In genomic region chr12:111942557-111942956, GRCh38 we compare ENCODE assay signal across 12 cellular contexts.
DNase-seq lines count a peak whose midpoint lies in the region; ATAC-seq lines count a peak whose summit lies in the region.
"Had no signal": no experiment of that assay in that cellular context is flagged by ENCODE, and none has a peak within 500 bp of the region (broad histone marks: within the 10 kb centered on the region; RNA-seq: fewer than 3 reads in every experiment).

No MANE protein-coding gene starts in this region.

- DNase-seq in activated CD4-positive, alpha-beta T cell treated with anti-CD3 and anti-CD28 coated beads for 4 hours = peak; percentile 10 to 24
- DNase-seq in activated CD4-positive, alpha-beta T cell treated with anti-CD3 and anti-CD28 coated beads for 48 hours = no peak
- peak; percentile 72 for DNase-seq in MG63
- DNase-seq in dedifferentiated amniotic fluid mesenchymal stem cell (ENCODE audit: extremely low spot score) = peak; percentile 55
- DNase-seq in pulmonary artery endothelial cell (ENCODE audit: low read depth, low spot score) = peak; percentile 46
- DNase-seq in DMS153 treated with DMSO at 0.1 percent for 48 hours (lab: John Stamatoyannopoulos, UW; ENCODE audit: unreplicated experiment) = no peak
- no peak for DNase-seq in stimulated activated CD4-positive, alpha-beta T cell treated with anti-CD3 and anti-CD28 coated beads, Interleukin-2, amount 100 ng/mL, for 48 hours
- DNase-seq: kidney; stimulated activated naive CD8-positive, alpha-beta T cell treated with anti-CD3 and anti-CD28 coated beads, Interleukin-15, amount 100 ng/mL, for 72 hours had no signal

- no peaks in the 10 kb centered on the region for H3K36me3 ChIP-seq in MG63
- H3K36me3 ChIP-seq: BLaER1 treated with 17β-estradiol and CSF1 and Interleukin-3, amounts not matched to agents 10 nM and 100 nM had no signal

- no peaks in the 10 kb centered on the region for H3K27me3 ChIP-seq in MG63
- H3K27me3 ChIP-seq: BLaER1 treated with 17β-estradiol and CSF1 and Interleukin-3, amounts not matched to agents 10 nM and 100 nM had no signal

- H3K9me3 ChIP-seq in MG63 = no peaks in the 10 kb centered on the region
- H3K9me3 ChIP-seq: BLaER1 treated with 17β-estradiol and CSF1 and Interleukin-3, amounts not matched to agents 10 nM and 100 nM had no signal

- no peak overlapping the region for H3K4me3 ChIP-seq in MG63
- H3K4me3 ChIP-seq: BLaER1 treated with 17β-estradiol and CSF1 and Interleukin-3, amounts not matched to agents 10 nM and 100 nM; coronary artery had no signal

- no peak for ATAC-seq in GM21447 (IDR thresholded peaks at IDR 0.05; ENCODE audit: unreplicated experiment)
- ATAC-seq: stimulated activated naive CD8-positive, alpha-beta T cell treated with anti-CD3 and anti-CD28 coated beads, Interleukin-15, amount 100 ng/mL, for 72 hours had no signal

Comparison
In these comparisons a context has a peak if more than half of its experiments do, and no peak if none do; other contexts are left out.
1. DNase-seq: peak in activated CD4-positive, alpha-beta T cell treated with anti-CD3 and anti-CD28 coated beads for 4 hours (2 of 2), MG63 (single experiment), dedifferentiated amniotic fluid mesenchymal stem cell (single experiment) and pulmonary artery endothelial cell (single experiment); none in activated CD4-positive, alpha-beta T cell treated with anti-CD3 and anti-CD28 coated beads for 48 hours (single experiment), DMS153 treated with DMSO at 0.1 percent for 48 hours (single experiment) and stimulated activated CD4-positive, alpha-beta T cell treated with anti-CD3 and anti-CD28 coated beads, Interleukin-2, amount 100 ng/mL, for 48 hours (0 of 2).